Comparison of ENCODE assay signal across 29 cellular contexts in genomic region chr4:9764155-9764696, GRCh38. TPM values are rescaled to one million over a fixed set of nuclear protein-coding genes. Genes with fewer than 3 reads are reported as not detected.
"Had no signal": no experiment of that assay in that cellular context is flagged by ENCODE, and none has a peak within 500 bp of the region (broad histone marks: within the 10 kb centered on the region; RNA-seq: fewer than 3 reads in every experiment).

No MANE protein-coding gene starts in this region.

- H3K27me3 ChIP-seq: ascending aorta, breast epithelium, cardiac muscle cell had no signal

- H3K4me3 ChIP-seq: ascending aorta, breast epithelium, cardiac muscle cell, coronary artery, dorsolateral prefrontal cortex, esophagus muscularis mucosa, gastroesophageal sphincter, heart right ventricle had no signal

- DNase-seq: activated CD4-positive, alpha-beta memory T cell treated with anti-CD3 and anti-CD28 coated beads, Interleukin-2, amount 10 ng/mL, durations not matched to agents 7 days and 5 days; activated CD4-positive, alpha-beta T cell treated with anti-CD3 and anti-CD28 coated beads for 1 hour; activated CD4-positive, alpha-beta T cell treated with anti-CD3 and anti-CD28 coated beads for 4 hours; activated CD4-positive, alpha-beta T cell treated with anti-CD3 and anti-CD28 coated beads, Interleukin-2, amount 10 ng/mL, durations not matched to agents 7 days and 5 days; activated CD4-positive, alpha-beta T cell treated with anti-CD3 and anti-CD28 coated beads, Interleukin-2, amount 50 U/mL, for 4 hours; activated CD8-positive, alpha-beta memory T cell treated with anti-CD3 and anti-CD28 coated beads, Interleukin-2, amount 50 U/mL, for 48 hours; activated gamma-delta T cell; activated naive CD4-positive, alpha-beta T cell; activated naive CD4-positive, alpha-beta T cell treated with anti-CD3 and anti-CD28 coated beads, Interleukin-2, amount 10 ng/mL, durations not matched to agents 7 days and 5 days; activated naive CD8-positive, alpha-beta T cell treated with anti-CD3 and anti-CD28 coated beads, Interleukin-2, amount 10 ng/mL, durations not matched to agents 7 days and 5 days; activated T-cell treated with anti-CD3 and anti-CD28 coated beads for 4 hours; activated T-cell treated with anti-CD3 and anti-CD28 coated beads, Interleukin-2, amount 50 U/mL, for 24 hours; activated T-cell treated with anti-CD3 and anti-CD28 coated beads, Interleukin-2, amount 50 U/mL, for 72 hours; central memory CD4-positive, alpha-beta T cell; dorsolateral prefrontal cortex; effector memory CD4-positive, alpha-beta T cell; foreskin melanocyte; heart right ventricle; T-helper 2 cell had no signal

- H3K36me3 ChIP-seq: ascending aorta, breast epithelium, cardiac muscle cell, esophagus muscularis mucosa, gastroesophageal sphincter, heart right ventricle had no signal

- H3K9me3 ChIP-seq: ascending aorta, breast epithelium, esophagus muscularis mucosa, gastroesophageal sphincter, heart right ventricle had no signal

- ATAC-seq: activated naive CD4-positive, alpha-beta T cell treated with anti-CD3 and anti-CD28 coated beads, Interleukin-2, amount 50 U/mL, for 72 hours; activated T-cell treated with anti-CD3 and anti-CD28 coated beads, Interleukin-2, amount 50 U/mL, for 72 hours; gastroesophageal sphincter; heart right ventricle; WTC11 had no signal

- H3K4me1 ChIP-seq: ascending aorta, breast epithelium, esophagus muscularis mucosa, gastroesophageal sphincter had no signal

- H3K27ac ChIP-seq: ascending aorta, breast epithelium, cardiac muscle cell, coronary artery, dorsolateral prefrontal cortex, esophagus muscularis mucosa, gastroesophageal sphincter, heart right ventricle had no signal

RNA-seq across cellular contexts. Expression of gene DRD5, which starts 17.2 kb away (rescaled TPM):
- total RNA-seq: activated CD4-positive, alpha-beta memory T cell treated with anti-CD3 and anti-CD28 coated beads, Interleukin-2, amount 10 ng/mL, durations not matched to agents 7 days and 5 days; activated CD4-positive, alpha-beta T cell treated with anti-CD3 and anti-CD28 coated beads, Interleukin-2, amount 10 ng/mL, durations not matched to agents 7 days and 5 days; activated naive CD4-positive, alpha-beta T cell treated with anti-CD3 and anti-CD28 coated beads, Interleukin-2, amount 50 U/mL, for 72 hours; activated naive CD8-positive, alpha-beta T cell treated with anti-CD3 and anti-CD28 coated beads, Interleukin-2, amount 10 ng/mL, durations not matched to agents 7 days and 5 days; activated T-cell treated with anti-CD3 and anti-CD28 coated beads, Interleukin-2, amount 50 U/mL, for 72 hours; ascending aorta; breast epithelium; cardiac muscle cell; esophagus muscularis mucosa; gastroesophageal sphincter; glomerular endothelial cell; heart right ventricle; T-helper 1 cell treated with Interleukin-12 subunit alpha and Interleukin-12 subunit beta and Interleukin-4 antibody, amounts not matched to agents 30 ng/mL and 1 ng/mL, for 36 hours had no signal
- polyA plus RNA-seq: cardiac muscle cell had no signal
